26 cellular contexts compared by ENCODE assay signal in genomic region chr14:76753799-76754198, GRCh38. TPM values are rescaled to one million over a fixed set of nuclear protein-coding genes. Genes with fewer than 3 reads are reported as not detected.
"Had no signal": no experiment of that assay in that cellular context is flagged by ENCODE, and none has a peak within 500 bp of the region (broad histone marks: within the 10 kb centered on the region; RNA-seq: fewer than 3 reads in every experiment).

No MANE protein-coding gene starts in this region.

- DNase-seq: activated B cell treated with CpG ODN at 0.5 μM for 24 hours; activated CD4-positive, alpha-beta T cell treated with anti-CD3 and anti-CD28 coated beads for 1 hour; activated CD8-positive, alpha-beta memory T cell treated with anti-CD3 and anti-CD28 coated beads, Interleukin-2, amount 50 U/mL, for 4 hours; activated CD8-positive, alpha-beta T cell treated with anti-CD3 and anti-CD28 coated beads for 36 hours; activated naive CD4-positive, alpha-beta T cell treated with anti-CD3 and anti-CD28 coated beads, Interleukin-2, amount 50 U/mL, for 16 hours; activated naive CD8-positive, alpha-beta T cell treated with anti-CD3 and anti-CD28 coated beads, Interleukin-2, amount 10 ng/mL, durations not matched to agents 7 days and 5 days; activated T-cell treated with anti-CD3 and anti-CD28 coated beads, Interleukin-2, amount 50 U/mL, for 1 hour; adrenal gland; anterior cingulate cortex; caudate nucleus; Karpas-422; NCI-H1092 treated with DMSO at 0.1 percent for 48 hours; NCI-H1417 treated with DMSO at 0.1 percent for 48 hours; NCI-H1694; NCI-H2029; NCI-H2107; NCI-H2171 treated with DMSO at 0.1 percent for 48 hours; NCI-H226; NCI-H526; NCI-H774; SHP77; T-helper 17 cell; T-helper 9 cell had no signal

- H3K4me1 ChIP-seq: adrenal gland, SJSA1 had no signal

- H3K4me3 ChIP-seq: adrenal gland, K562, SJSA1 had no signal

- H3K36me3 ChIP-seq: adrenal gland, SJSA1 had no signal

- FAIRE-seq: K562 had no signal

- ATAC-seq: activated CD8-positive, alpha-beta T cell treated with anti-CD3 and anti-CD28 coated beads for 36 hours; K562; T-helper 17 cell had no signal

- H3K27me3 ChIP-seq: adrenal gland, SJSA1 had no signal

- H3K9me3 ChIP-seq: adrenal gland, SJSA1 had no signal

- H3K27ac ChIP-seq: adrenal gland, SJSA1 had no signal

RNA-seq across cellular contexts. Expression of gene VASH1, which starts 7.5 kb away (rescaled TPM):
- total RNA-seq: OCI-LY7 had no signal
